2 cellular contexts compared by ENCODE assay signal in the genomic region with DNA sequence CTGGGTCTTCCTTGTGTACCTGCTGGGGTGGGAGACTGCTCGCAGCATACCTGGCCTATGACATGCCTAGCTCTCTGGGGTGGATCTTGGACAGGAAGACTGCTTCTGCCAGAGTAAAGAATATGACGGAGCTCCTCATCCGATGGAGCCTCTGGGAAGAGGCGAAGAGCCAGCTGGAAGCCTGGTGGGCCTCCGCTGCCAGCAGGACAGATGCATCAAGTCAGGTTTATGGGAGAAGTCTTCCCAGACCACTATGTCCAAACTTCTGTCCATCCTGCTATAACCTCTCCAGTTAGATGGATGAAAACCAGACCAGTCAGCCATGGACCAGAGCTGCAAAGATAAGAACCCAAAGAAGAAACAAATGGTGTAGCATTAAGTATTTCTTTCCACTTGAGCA.
TF ChIP-seq lines count a peak whose summit lies in the region.

No MANE protein-coding gene starts in this region.

TF ChIP-seq in SK-N-SH, 30 proteins besides CTCF, POLR2A, EP300 and RAD21 (continued from another document):
- TF ChIP-seq, protein P1, sequence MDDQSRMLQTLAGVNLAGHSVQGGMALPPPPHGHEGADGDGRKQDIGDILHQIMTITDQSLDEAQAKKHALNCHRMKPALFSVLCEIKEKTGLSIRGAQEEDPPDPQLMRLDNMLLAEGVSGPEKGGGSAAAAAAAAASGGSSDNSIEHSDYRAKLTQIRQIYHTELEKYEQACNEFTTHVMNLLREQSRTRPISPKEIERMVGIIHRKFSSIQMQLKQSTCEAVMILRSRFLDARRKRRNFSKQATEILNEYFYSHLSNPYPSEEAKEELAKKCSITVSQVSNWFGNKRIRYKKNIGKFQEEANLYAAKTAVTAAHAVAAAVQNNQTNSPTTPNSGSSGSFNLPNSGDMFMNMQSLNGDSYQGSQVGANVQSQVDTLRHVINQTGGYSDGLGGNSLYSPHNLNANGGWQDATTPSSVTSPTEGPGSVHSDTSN (IDR thresholded peaks at IDR 0.05): no peak
- TF ChIP-seq TAF1 (IDR thresholded peaks at IDR 0.05; ENCODE audit: borderline replicate concordance, low read depth, low read length) (no peak), POLR2AphosphoS5 (IDR thresholded peaks at IDR 0.05; ENCODE audit: low read depth, low read length) (no peak), GATA2 (CRISPR knock-in tag; IDR thresholded peaks at IDR 0.05) (no peak), YY1 (IDR thresholded peaks at IDR 0.05; ENCODE audit: low read depth) (no peak), ELF1 (IDR thresholded peaks at IDR 0.05) (no peak), TEAD4 (IDR thresholded peaks at IDR 0.05; ENCODE audit: borderline replicate concordance, insufficient read depth) (no peak), FOXJ3 (CRISPR knock-in tag; IDR thresholded peaks at IDR 0.05) (no peak), NFIC (IDR thresholded peaks at IDR 0.05; ENCODE audit: borderline replicate concordance) (no peak), MEF2A (IDR thresholded peaks at IDR 0.05; ENCODE audit: borderline replicate concordance, low read depth) (no peak)
- TF ChIP-seq, protein P2, sequence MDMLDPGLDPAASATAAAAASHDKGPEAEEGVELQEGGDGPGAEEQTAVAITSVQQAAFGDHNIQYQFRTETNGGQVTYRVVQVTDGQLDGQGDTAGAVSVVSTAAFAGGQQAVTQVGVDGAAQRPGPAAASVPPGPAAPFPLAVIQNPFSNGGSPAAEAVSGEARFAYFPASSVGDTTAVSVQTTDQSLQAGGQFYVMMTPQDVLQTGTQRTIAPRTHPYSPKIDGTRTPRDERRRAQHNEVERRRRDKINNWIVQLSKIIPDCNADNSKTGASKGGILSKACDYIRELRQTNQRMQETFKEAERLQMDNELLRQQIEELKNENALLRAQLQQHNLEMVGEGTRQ (IDR thresholded peaks at IDR 0.05; ENCODE audit: borderline replicate concordance, low read depth, low read length): no peak
- TF ChIP-seq, protein P3, sequence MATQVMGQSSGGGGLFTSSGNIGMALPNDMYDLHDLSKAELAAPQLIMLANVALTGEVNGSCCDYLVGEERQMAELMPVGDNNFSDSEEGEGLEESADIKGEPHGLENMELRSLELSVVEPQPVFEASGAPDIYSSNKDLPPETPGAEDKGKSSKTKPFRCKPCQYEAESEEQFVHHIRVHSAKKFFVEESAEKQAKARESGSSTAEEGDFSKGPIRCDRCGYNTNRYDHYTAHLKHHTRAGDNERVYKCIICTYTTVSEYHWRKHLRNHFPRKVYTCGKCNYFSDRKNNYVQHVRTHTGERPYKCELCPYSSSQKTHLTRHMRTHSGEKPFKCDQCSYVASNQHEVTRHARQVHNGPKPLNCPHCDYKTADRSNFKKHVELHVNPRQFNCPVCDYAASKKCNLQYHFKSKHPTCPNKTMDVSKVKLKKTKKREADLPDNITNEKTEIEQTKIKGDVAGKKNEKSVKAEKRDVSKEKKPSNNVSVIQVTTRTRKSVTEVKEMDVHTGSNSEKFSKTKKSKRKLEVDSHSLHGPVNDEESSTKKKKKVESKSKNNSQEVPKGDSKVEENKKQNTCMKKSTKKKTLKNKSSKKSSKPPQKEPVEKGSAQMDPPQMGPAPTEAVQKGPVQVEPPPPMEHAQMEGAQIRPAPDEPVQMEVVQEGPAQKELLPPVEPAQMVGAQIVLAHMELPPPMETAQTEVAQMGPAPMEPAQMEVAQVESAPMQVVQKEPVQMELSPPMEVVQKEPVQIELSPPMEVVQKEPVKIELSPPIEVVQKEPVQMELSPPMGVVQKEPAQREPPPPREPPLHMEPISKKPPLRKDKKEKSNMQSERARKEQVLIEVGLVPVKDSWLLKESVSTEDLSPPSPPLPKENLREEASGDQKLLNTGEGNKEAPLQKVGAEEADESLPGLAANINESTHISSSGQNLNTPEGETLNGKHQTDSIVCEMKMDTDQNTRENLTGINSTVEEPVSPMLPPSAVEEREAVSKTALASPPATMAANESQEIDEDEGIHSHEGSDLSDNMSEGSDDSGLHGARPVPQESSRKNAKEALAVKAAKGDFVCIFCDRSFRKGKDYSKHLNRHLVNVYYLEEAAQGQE (IDR thresholded peaks at IDR 0.05; ENCODE audit: low read depth, low read length): no peak
- TF ChIP-seq, protein P4, sequence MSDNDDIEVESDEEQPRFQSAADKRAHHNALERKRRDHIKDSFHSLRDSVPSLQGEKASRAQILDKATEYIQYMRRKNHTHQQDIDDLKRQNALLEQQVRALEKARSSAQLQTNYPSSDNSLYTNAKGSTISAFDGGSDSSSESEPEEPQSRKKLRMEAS (IDR thresholded peaks at IDR 0.05; ENCODE audit: low read depth): no peak

TF ChIP-seq in SK-N-SH treated with all-trans-retinoic acid at 6 μM for 48 hours, 23 proteins besides CTCF, POLR2A, EP300 and RAD21 (continued from another document):
- TF ChIP-seq, protein P5, sequence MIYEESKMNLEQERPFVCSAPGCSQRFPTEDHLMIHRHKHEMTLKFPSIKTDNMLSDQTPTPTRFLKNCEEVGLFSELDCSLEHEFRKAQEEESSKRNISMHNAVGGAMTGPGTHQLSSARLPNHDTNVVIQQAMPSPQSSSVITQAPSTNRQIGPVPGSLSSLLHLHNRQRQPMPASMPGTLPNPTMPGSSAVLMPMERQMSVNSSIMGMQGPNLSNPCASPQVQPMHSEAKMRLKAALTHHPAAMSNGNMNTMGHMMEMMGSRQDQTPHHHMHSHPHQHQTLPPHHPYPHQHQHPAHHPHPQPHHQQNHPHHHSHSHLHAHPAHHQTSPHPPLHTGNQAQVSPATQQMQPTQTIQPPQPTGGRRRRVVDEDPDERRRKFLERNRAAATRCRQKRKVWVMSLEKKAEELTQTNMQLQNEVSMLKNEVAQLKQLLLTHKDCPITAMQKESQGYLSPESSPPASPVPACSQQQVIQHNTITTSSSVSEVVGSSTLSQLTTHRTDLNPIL (CRISPR knock-in tag; IDR thresholded peaks at IDR 0.05; ENCODE audit: low read depth): no peak
- no peak for TF ChIP-seq ZFP3 (CRISPR knock-in tag; IDR thresholded peaks at IDR 0.05)
TF ChIP-seq in SK-N-SH treated with all-trans-retinoic acid at 6 μM for 48 hours: peak in this region for 0.
